16 cellular contexts compared by ENCODE assay signal in genomic region chr3:37255990-37256308, GRCh38. TPM values are rescaled to one million over a fixed set of nuclear protein-coding genes. Genes with fewer than 3 reads are reported as not detected.
DNase-seq lines count a peak whose midpoint lies in the region; ATAC-seq and TF ChIP-seq lines count a peak whose summit lies in the region.
"Had no signal": no experiment of that assay in that cellular context is flagged by ENCODE, and none has a peak within 500 bp of the region (broad histone marks: within the 10 kb centered on the region; RNA-seq: fewer than 3 reads in every experiment).

No MANE protein-coding gene starts in this region.

- intact Hi-C loops in testis (cut with DNase I; ENCODE audit: low total_unique reads): no loop called here

- peaks cover 6% of the 10 kb centered on the region; the same call in 1 of the 2 replicates for H4K20me1 ChIP-seq in GM23248 (ENCODE audit: insufficient read depth)

- ATAC-seq in GM19455 (IDR thresholded peaks at IDR 0.05; ENCODE audit: unreplicated experiment): no peak

- H3K9me3 ChIP-seq in GM23248 (ENCODE audit: low read depth): no peaks in the 10 kb centered on the region
- H3K9me3 ChIP-seq in testis: no peaks in the 10 kb centered on the region
- H3K9me3 ChIP-seq: thyroid gland had no signal

- H3K4me3 ChIP-seq in AG10803 (ENCODE audit: low read length): no peak overlapping the region
- H3K4me3 ChIP-seq in GM23248: no peak overlapping the region
- H3K4me3 ChIP-seq in testis: no peak overlapping the region
- H3K4me3 ChIP-seq: thyroid gland had no signal

- H3K4me1 ChIP-seq in GM23248 (ENCODE audit: insufficient read depth) (peaks cover 11% of the 10 kb centered on the region), testis (no peaks in the 10 kb centered on the region)

- no peak overlapping the region for H3K9ac ChIP-seq in GM23248

- WGBS in GM23248 (ENCODE audit: low coverage in 1 of 2, low lambda C conversion rate in 2 of 2, missing lambda C conversion rate in 2 of 2), 2 experiments: 28 to 31% methylated on average over 2 of the region's 2 CpGs
- WGBS in testis, 2 donors: 70 to 89% methylated on average over 2 of the region's 2 CpGs

- H3K27me3 ChIP-seq in GM23248 (replicated peaks; ENCODE audit: insufficient read depth) (no peaks in the 10 kb centered on the region), testis (no peaks in the 10 kb centered on the region)
- H3K27me3 ChIP-seq: thyroid gland had no signal

- H3K4me2 ChIP-seq in GM23248 (ENCODE audit: unreplicated experiment): no peak overlapping the region

- no peak for TF ChIP-seq POLR2A in testis (IDR thresholded peaks at IDR 0.05)

- no peak overlapping the region for H2AFZ ChIP-seq in GM23248

- peaks cover 27% of the 10 kb centered on the region for H3K36me3 ChIP-seq in GM23248 (ENCODE audit: low read depth)
- H3K36me3 ChIP-seq in testis (ENCODE audit: low read depth, missing control alignments): no peaks in the 10 kb centered on the region

- peaks cover 86% of the 10 kb centered on the region for H3K79me2 ChIP-seq in GM23248 (ENCODE audit: insufficient read depth)

- H3K9me2 ChIP-seq in GM23248 (ENCODE audit: insufficient read depth): no peaks in the 10 kb centered on the region

- in situ Hi-C loops in GM23248 (cut with MboI): no loop called here

- TF ChIP-seq CTCF in AG10803 (conservative IDR thresholded peaks at IDR 0.05; ENCODE audit: low read length) (no peak), testis (IDR thresholded peaks at IDR 0.05) (no peak)

- DNase-seq in AG10803 (ENCODE audit: low read depth) (peak; percentile 66), GM23248 (peak; percentile 22), NCI-H510A (lab: John Stamatoyannopoulos, UW) (peak; percentile 44), fibroblast of gingiva (ENCODE audit: low read depth) (peak; percentile 19), NCI-H774 (lab: John Stamatoyannopoulos, UW) (no peak), occipital lobe (lab: John Stamatoyannopoulos, UW) (no peak), testis (no peak)
- DNase-seq: activated CD4-positive, alpha-beta T cell treated with anti-CD3 and anti-CD28 coated beads for 36 hours; cerebellar nuclear complex; head of caudate nucleus; naive thymus-derived CD8-positive, alpha-beta T cell; NCI-H1105 treated with DMSO at 0.1 percent for 48 hours; stimulated activated CD4-positive, alpha-beta T cell treated with anti-CD3 and anti-CD28 coated beads, Interleukin-2, amount 100 ng/mL, for 24 hours; stimulated activated naive CD4-positive, alpha-beta T cell; thyroid gland had no signal

- H3F3A ChIP-seq in GM23248 (ENCODE audit: insufficient read depth): peaks cover 14% of the 10 kb centered on the region; the same call in 1 of the 2 replicates

- no peak overlapping the region for H3K27ac ChIP-seq in GM23248
- H3K27ac ChIP-seq in testis: no peak overlapping the region
- H3K27ac ChIP-seq: thyroid gland had no signal

RNA-seq across cellular contexts. Expression of gene GOLGA4, which starts 12.9 kb away (rescaled TPM):
- 34.5 and 41.6 TPM in 2 replicates for total RNA-seq in GM23248 (2014; rRNA removed; shearing (Covaris generic))
- polyA plus RNA-seq in GM23248 (2016; fragmentation: Nextera tagmentation; extraction: Ambion mirVana) (52.1 and 60.0 TPM in 2 replicates), testis (ENCODE audit: insufficient read depth, low read depth, low replicate concordance) (17.4 TPM)
- total RNA-seq in occipital lobe (51.3 TPM), testis (100 to 1,000 TPM; 124 to 152 TPM)

Comparison
In these comparisons a context has a peak if more than half of its experiments do, and no peak if none do; other contexts are left out.
1. DNase-seq: peak in AG10803 (single experiment), GM23248 (single experiment), NCI-H510A (single experiment) and fibroblast of gingiva (single experiment); none in NCI-H774 (single experiment), occipital lobe (single experiment) and testis (single experiment).